Comparison of ENCODE assay signal across 8 cellular contexts in the genomic region with DNA sequence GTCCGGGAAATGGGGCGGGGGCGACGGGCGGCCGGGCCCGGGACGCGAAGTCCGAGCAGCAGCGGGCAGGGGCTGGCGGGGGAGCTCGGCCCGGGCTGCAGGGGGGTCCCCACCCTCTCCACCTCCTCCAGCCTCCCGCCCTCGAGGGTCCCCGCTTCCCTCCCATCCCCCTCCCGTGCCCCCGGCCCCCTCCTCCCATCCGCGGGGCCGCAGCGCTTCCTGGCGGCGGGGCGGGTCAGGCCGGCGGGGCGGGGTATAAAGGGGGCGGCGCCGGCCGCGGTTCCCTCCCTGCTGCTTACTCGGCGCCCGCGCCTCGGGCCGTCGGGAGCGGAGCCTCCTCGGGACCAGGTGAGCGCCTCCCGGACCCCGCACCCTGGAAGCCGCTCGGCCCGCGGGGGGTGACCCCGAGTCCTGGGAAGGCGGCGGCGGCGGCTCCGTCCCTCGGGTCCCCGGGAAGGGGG. TPM values are rescaled to one million over a fixed set of nuclear protein-coding genes. Genes with fewer than 3 reads are reported as not detected.
DNase-seq lines count a peak whose midpoint lies in the region; ATAC-seq and TF ChIP-seq lines count a peak whose summit lies in the region.

Gene COL6A2, plus strand, starts transcription at position 287 of the 461 bp plus-strand sequence.

- H3K9me3 ChIP-seq in ascending aorta = peaks cover 4 to 10% of the 10 kb centered on the region in 2 donors
- no peaks in the 10 kb centered on the region for H3K9me3 ChIP-seq in iPS DF 6.9 (ENCODE audit: control insufficient read depth, insufficient read depth, low read length)
- H3K9me3 ChIP-seq in skeletal muscle tissue (ENCODE audit: control insufficient read depth in 3 of 3, low read length in 3 of 3) = peaks cover 0 to 6% (median 0%) of the 10 kb centered on the region in 3 donors

- ATAC-seq in GM23338 (peak; percentile 84), HG03175 (IDR thresholded peaks at IDR 0.05; ENCODE audit: unreplicated experiment) (no peak), GM18873 (IDR thresholded peaks at IDR 0.05; ENCODE audit: low FRiP score, unreplicated experiment) (no peak)

- H3K4me1 Mint-ChIP-seq in GM23338 = peaks cover 3% of the 10 kb centered on the region; the same call in 1 of the 3 replicates
- no peaks in the 10 kb centered on the region for H3K4me1 Mint-ChIP-seq in T-helper 1 cell treated with Interleukin-12 subunit alpha and Interleukin-12 subunit beta and Interleukin-4 antibody, amounts not matched to agents 30 μg/mL and 1 μg/mL, for 36 hours (ENCODE audit: low read depth)

- no peaks in the 10 kb centered on the region for H3K36me3 ChIP-seq in GM23338 (ENCODE audit: insufficient read depth)
- peaks cover 0 to 4% of the 10 kb centered on the region in 2 donors for H3K36me3 ChIP-seq in ascending aorta
- no peaks in the 10 kb centered on the region; the same call in 1 of the 2 replicates for H3K36me3 ChIP-seq in iPS DF 6.9 (ENCODE audit: control insufficient read depth, insufficient read depth, low read length)
- H3K36me3 ChIP-seq in skeletal muscle tissue (ENCODE audit: control insufficient read depth in 3 of 3, insufficient read depth in 3 of 3, low read length in 3 of 3) = no peaks in the 10 kb centered on the region

- intact Hi-C loops in ascending aorta (cut with DNase I) = loop anchor here (1.0 to 2.0 kb wide), 3 partner anchors 31 to 124 kb away; no protein-coding TSS in a partner anchor

- peak within 1 kb of the TSS; percentile 74 for H3K4me3 Mint-ChIP-seq in GM23338
- peak within 1 kb of the TSS; percentile 32 for H3K4me3 Mint-ChIP-seq in T-helper 1 cell treated with Interleukin-12 subunit alpha and Interleukin-12 subunit beta and Interleukin-4 antibody, amounts not matched to agents 30 μg/mL and 1 μg/mL, for 36 hours

- peak within 1 kb of the TSS; percentile 82 for H3K4me2 ChIP-seq in GM23338

- H3K9ac ChIP-seq in skeletal muscle tissue (ENCODE audit: low read depth in 1 of 3, low read length in 3 of 3) = peak within 1 kb of the TSS; percentile 43 to 75 (median 56)

- H4K20me1 ChIP-seq in GM23338 (replicated peaks; ENCODE audit: insufficient read depth) = peaks cover 10% of the 10 kb centered on the region; the same call in 1 of the 2 replicates

- WGBS in iPS DF 6.9 (ENCODE audit: insufficient coverage, insufficient read length) = no CpG with 5 or more reads among the region's 58 CpGs

- H3F3A ChIP-seq in GM23338 (replicated peaks; ENCODE audit: low read depth) = no peaks in the 10 kb centered on the region

- H3K79me2 ChIP-seq in GM23338 (replicated peaks; ENCODE audit: insufficient read depth) = peaks cover 34% of the 10 kb centered on the region

- H3K4me1 ChIP-seq in GM23338 (ENCODE audit: insufficient read depth) (0 out of 2 replicates have a peak, but pooled peaks cover 3% of the 10 kb centered on the region), ascending aorta (peaks cover 11 to 18% of the 10 kb centered on the region in 2 donors), iPS DF 6.9 (ENCODE audit: control insufficient read depth, insufficient read depth, low read length) (0 out of 2 replicates have a peak, but pooled peaks cover 3% of the 10 kb centered on the region), skeletal muscle tissue (ENCODE audit: control insufficient read depth in 3 of 3, insufficient read depth in 3 of 3, low read length in 3 of 3) (peaks cover 4 to 8% (median 7%) of the 10 kb centered on the region in 3 donors)

- H3K9me2 ChIP-seq in GM23338 (ENCODE audit: insufficient read depth) = no peaks in the 10 kb centered on the region

- peak within 1 kb of the TSS; percentile 66 for H3K4me3 ChIP-seq in GM23338
- H3K4me3 ChIP-seq in ascending aorta = peak within 1 kb of the TSS; percentile 85 to 98
- H3K4me3 ChIP-seq in iPS DF 6.9 (ENCODE audit: low read length) = peak within 1 kb of the TSS; percentile 59
- H3K4me3 ChIP-seq in skeletal muscle tissue (ENCODE audit: low read length in 3 of 3) = peak within 1 kb of the TSS; percentile 49 to 63 (median 56)

- peaks cover 24% of the 10 kb centered on the region for H3K9me3 Mint-ChIP-seq in GM23338
- H3K9me3 Mint-ChIP-seq in T-helper 1 cell treated with Interleukin-12 subunit alpha and Interleukin-12 subunit beta and Interleukin-4 antibody, amounts not matched to agents 30 μg/mL and 1 μg/mL, for 36 hours = peaks cover 7% of the 10 kb centered on the region

- H3K27me3 ChIP-seq in GM23338 (ENCODE audit: insufficient read depth) (peaks cover 14% of the 10 kb centered on the region; the same call in 1 of the 2 replicates), ascending aorta (no peaks in the 10 kb centered on the region), iPS DF 6.9 (ENCODE audit: control insufficient read depth, insufficient read depth, low read length) (no peaks in the 10 kb centered on the region), skeletal muscle tissue (ENCODE audit: control insufficient read depth in 3 of 3, insufficient read depth in 3 of 3, low read length in 3 of 3) (peaks cover 11 to 23% (median 20%) of the 10 kb centered on the region in 3 donors)

- H3K27ac Mint-ChIP-seq in GM23338 = no peak within 1 kb of the TSS
- H3K27ac Mint-ChIP-seq in T-helper 1 cell treated with Interleukin-12 subunit alpha and Interleukin-12 subunit beta and Interleukin-4 antibody, amounts not matched to agents 30 μg/mL and 1 μg/mL, for 36 hours = no peak within 1 kb of the TSS

- H3K36me3 Mint-ChIP-seq in GM23338 (ENCODE audit: low read depth) = peaks cover 20% of the 10 kb centered on the region
- H3K36me3 Mint-ChIP-seq in T-helper 1 cell treated with Interleukin-12 subunit alpha and Interleukin-12 subunit beta and Interleukin-4 antibody, amounts not matched to agents 30 μg/mL and 1 μg/mL, for 36 hours (ENCODE audit: low read depth) = no peaks in the 10 kb centered on the region

- DNase-seq in GM23338 (ENCODE audit: low spot score) (peak; percentile 85), ascending aorta (ENCODE audit: low spot score in 2 of 2) (peak; percentile 8 to 83), iPS DF 6.9 (ENCODE audit: low read depth, low spot score) (no peak), kidney glomerular epithelial cell (lab: John Stamatoyannopoulos, UW) (no peak)

- TF ChIP-seq CTCF in GM23338 (conservative IDR thresholded peaks at IDR 0.05; ENCODE audit: low read depth in 2 of 2) = peak in 1 of 2 experiments; percentile 41; a peak in 2 of 4 replicates
- TF ChIP-seq CTCF in ascending aorta (IDR thresholded peaks at IDR 0.05) = peak in 2 of 3 experiments; percentile 39 to 66

- H3K27ac ChIP-seq in GM23338 (ENCODE audit: low read depth) (no peak within 1 kb of the TSS), ascending aorta (peak within 1 kb of the TSS; percentile 98 to 99), iPS DF 6.9 (ENCODE audit: low read length) (no peak within 1 kb of the TSS), skeletal muscle tissue (ENCODE audit: low read depth, low read length) (peak within 1 kb of the TSS; percentile 75)

- no peak within 1 kb of the TSS for H2AFZ ChIP-seq in GM23338

- H3K27me3 Mint-ChIP-seq in GM23338 (ENCODE audit: insufficient read depth, low read depth, poor library complexity) = peaks cover 23% of the 10 kb centered on the region
- H3K27me3 Mint-ChIP-seq in T-helper 1 cell treated with Interleukin-12 subunit alpha and Interleukin-12 subunit beta and Interleukin-4 antibody, amounts not matched to agents 30 μg/mL and 1 μg/mL, for 36 hours (ENCODE audit: low read depth) = peaks cover 44% of the 10 kb centered on the region

TF ChIP-seq in GM23338, 12 proteins besides CTCF, POLR2A, EP300 and RAD21:
- TF ChIP-seq POLR2AphosphoS5 (IDR thresholded peaks at IDR 0.05; ENCODE audit: low read depth) (peak; percentile 78), ZNF114 (CRISPR knock-in tag; IDR thresholded peaks at IDR 0.05) (no peak), EZH2 (IDR thresholded peaks at IDR 0.05; ENCODE audit: low read depth, unreplicated experiment) (no peak)

RNA-seq across cellular contexts. Expression of gene COL6A2, which starts in this region (rescaled TPM):
- total RNA-seq in GM23338 (2014; rRNA removed; shearing (Covaris generic)) = 68.5 and 89.2 TPM in 2 replicates
- 28.4 and 31.8 TPM in 2 replicates for polyA plus RNA-seq in GM23338 (2016; fragmentation: Nextera tagmentation; extraction: Ambion mirVana)
- 1,704 TPM for total RNA-seq in ascending aorta
- 459 TPM for total RNA-seq in skeletal muscle tissue

Comparison
In these comparisons a context has a peak if more than half of its experiments do, and no peak if none do; other contexts are left out.
1. DNase-seq: peak in GM23338 (single experiment) and ascending aorta (2 of 2); none in iPS DF 6.9 (single experiment) and kidney glomerular epithelial cell (single experiment).
2. H3K27ac ChIP-seq: peak in ascending aorta (2 of 2) and skeletal muscle tissue (single experiment); none in GM23338 (single experiment) and iPS DF 6.9 (single experiment).
3. Peak in every context shown above with its lines, with median percentiles within 50 percentile points of each other: H3K4me3 ChIP-seq.